Comparison of ENCODE assay signal across 16 cellular contexts in the genomic region with DNA sequence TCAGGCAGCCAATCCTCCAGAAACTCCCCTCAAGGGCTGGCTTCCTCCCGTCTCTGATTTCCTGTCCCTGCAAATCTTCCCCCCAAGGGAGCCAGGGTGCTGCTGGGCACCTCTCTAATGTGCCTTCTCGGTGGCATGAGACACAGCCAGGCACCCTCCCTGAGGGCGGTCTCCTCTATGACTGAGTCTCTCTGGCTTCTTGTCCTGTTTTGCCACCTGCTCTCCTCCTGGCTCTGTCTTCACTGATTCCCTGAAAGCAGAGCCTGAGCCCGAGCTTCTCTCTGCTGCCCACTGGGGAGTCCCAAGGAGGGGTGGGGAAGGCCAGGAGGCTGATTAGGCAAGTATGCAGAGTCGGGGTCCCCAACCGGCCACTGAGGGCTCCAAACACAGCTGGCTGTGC.
"Had no signal": no experiment of that assay in that cellular context is flagged by ENCODE, and none has a peak within 500 bp of the region (broad histone marks: within the 10 kb centered on the region; RNA-seq: fewer than 3 reads in every experiment).

No MANE protein-coding gene starts in this region.

- H3K4me1 ChIP-seq: gastrocnemius medialis, left lung, right atrium auricular region, upper lobe of left lung had no signal

- H3K36me3 ChIP-seq: gastrocnemius medialis, left lung, right atrium auricular region, upper lobe of left lung, WERI-Rb-1 had no signal

- ATAC-seq: activated CD4-positive, alpha-beta T cell treated with anti-CD3 and anti-CD28 coated beads for 36 hours; activated CD8-positive, alpha-beta T cell treated with anti-CD3 and anti-CD28 coated beads for 36 hours; gastrocnemius medialis; left lung had no signal

- H3K4me1 Mint-ChIP-seq: activated CD4-positive, alpha-beta T cell treated with anti-CD3 and anti-CD28 coated beads for 36 hours had no signal

- H3K4me3 ChIP-seq: coronary artery, gastrocnemius medialis, left lung, right atrium auricular region, smooth muscle cell, upper lobe of left lung had no signal

- H3K27ac ChIP-seq: coronary artery, gastrocnemius medialis, left lung, right atrium auricular region, upper lobe of left lung, WERI-Rb-1 had no signal

- H3K27me3 ChIP-seq: gastrocnemius medialis, left lung, right atrium auricular region, upper lobe of left lung had no signal

- H3K4me3 Mint-ChIP-seq: activated CD4-positive, alpha-beta T cell treated with anti-CD3 and anti-CD28 coated beads for 36 hours; activated CD8-positive, alpha-beta T cell treated with anti-CD3 and anti-CD28 coated beads for 36 hours had no signal

- H3K9me3 Mint-ChIP-seq: activated CD8-positive, alpha-beta T cell treated with anti-CD3 and anti-CD28 coated beads for 36 hours had no signal

- H3K9me3 ChIP-seq: gastrocnemius medialis, left lung, right atrium auricular region, upper lobe of left lung had no signal

- DNase-seq: activated CD4-positive, alpha-beta T cell treated with anti-CD3 and anti-CD28 coated beads for 36 hours; activated CD8-positive, alpha-beta memory T cell treated with anti-CD3 and anti-CD28 coated beads, Interleukin-2, amount 50 U/mL, for 48 hours; activated CD8-positive, alpha-beta T cell treated with anti-CD3 and anti-CD28 coated beads for 36 hours; activated naive CD4-positive, alpha-beta T cell treated with Interleukin-2 at 50 U/mL for 16 hours; caudate nucleus; effector CD8-positive, alpha-beta T cell; gastrocnemius medialis; mesenchymal stem cell; stimulated activated naive CD4-positive, alpha-beta T cell; substantia nigra; upper lobe of left lung; WERI-Rb-1 had no signal
